In genomic region chr14:29637406-29637805, GRCh38 we compare ENCODE assay signal across 2 cellular contexts.
TF ChIP-seq lines count a peak whose summit lies in the region.

No MANE protein-coding gene starts in this region.

TF ChIP-seq in liver, 16 proteins besides CTCF, POLR2A, EP300 and RAD21 (continued from another document):
- TF ChIP-seq, protein P1, sequence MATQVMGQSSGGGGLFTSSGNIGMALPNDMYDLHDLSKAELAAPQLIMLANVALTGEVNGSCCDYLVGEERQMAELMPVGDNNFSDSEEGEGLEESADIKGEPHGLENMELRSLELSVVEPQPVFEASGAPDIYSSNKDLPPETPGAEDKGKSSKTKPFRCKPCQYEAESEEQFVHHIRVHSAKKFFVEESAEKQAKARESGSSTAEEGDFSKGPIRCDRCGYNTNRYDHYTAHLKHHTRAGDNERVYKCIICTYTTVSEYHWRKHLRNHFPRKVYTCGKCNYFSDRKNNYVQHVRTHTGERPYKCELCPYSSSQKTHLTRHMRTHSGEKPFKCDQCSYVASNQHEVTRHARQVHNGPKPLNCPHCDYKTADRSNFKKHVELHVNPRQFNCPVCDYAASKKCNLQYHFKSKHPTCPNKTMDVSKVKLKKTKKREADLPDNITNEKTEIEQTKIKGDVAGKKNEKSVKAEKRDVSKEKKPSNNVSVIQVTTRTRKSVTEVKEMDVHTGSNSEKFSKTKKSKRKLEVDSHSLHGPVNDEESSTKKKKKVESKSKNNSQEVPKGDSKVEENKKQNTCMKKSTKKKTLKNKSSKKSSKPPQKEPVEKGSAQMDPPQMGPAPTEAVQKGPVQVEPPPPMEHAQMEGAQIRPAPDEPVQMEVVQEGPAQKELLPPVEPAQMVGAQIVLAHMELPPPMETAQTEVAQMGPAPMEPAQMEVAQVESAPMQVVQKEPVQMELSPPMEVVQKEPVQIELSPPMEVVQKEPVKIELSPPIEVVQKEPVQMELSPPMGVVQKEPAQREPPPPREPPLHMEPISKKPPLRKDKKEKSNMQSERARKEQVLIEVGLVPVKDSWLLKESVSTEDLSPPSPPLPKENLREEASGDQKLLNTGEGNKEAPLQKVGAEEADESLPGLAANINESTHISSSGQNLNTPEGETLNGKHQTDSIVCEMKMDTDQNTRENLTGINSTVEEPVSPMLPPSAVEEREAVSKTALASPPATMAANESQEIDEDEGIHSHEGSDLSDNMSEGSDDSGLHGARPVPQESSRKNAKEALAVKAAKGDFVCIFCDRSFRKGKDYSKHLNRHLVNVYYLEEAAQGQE (IDR thresholded peaks at IDR 0.05) = no peak
- TF ChIP-seq YY1 (IDR thresholded peaks at IDR 0.05) = no peak
- no peak for TF ChIP-seq MAX (IDR thresholded peaks at IDR 0.05)

TF ChIP-seq in HepG2, 621 proteins besides CTCF, POLR2A, EP300 and RAD21 (continued from another document):
- no peak for TF ChIP-seq MXD3 (CRISPR knock-in tag; IDR thresholded peaks at IDR 0.05)
- TF ChIP-seq, protein P2, sequence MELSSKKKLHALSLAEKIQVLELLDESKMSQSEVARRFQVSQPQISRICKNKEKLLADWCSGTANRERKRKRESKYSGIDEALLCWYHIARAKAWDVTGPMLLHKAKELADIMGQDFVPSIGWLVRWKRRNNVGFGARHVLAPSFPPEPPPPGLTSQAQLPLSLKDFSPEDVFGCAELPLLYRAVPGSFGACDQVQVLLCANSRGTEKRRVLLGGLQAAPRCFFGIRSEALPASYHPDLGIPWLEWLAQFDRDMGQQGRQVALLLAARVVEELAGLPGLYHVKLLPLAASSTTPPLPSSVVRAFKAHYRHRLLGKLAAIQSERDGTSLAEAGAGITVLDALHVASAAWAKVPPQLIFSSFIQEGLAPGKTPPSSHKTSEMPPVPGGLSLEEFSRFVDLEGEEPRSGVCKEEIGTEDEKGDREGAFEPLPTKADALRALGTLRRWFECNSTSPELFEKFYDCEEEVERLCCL (CRISPR knock-in tag; IDR thresholded peaks at IDR 0.05; ENCODE audit: borderline replicate concordance) = no peak
